In genomic region chr1:184409011-184409410, GRCh38 we compare ENCODE assay signal across 19 cellular contexts. TPM values are rescaled to one million over a fixed set of nuclear protein-coding genes. Genes with fewer than 3 reads are reported as not detected.
DNase-seq lines count a peak whose midpoint lies in the region; ATAC-seq and TF ChIP-seq lines count a peak whose summit lies in the region.
"Had no signal": no experiment of that assay in that cellular context is flagged by ENCODE, and none has a peak within 500 bp of the region (broad histone marks: within the 10 kb centered on the region; RNA-seq: fewer than 3 reads in every experiment).

No MANE protein-coding gene starts in this region.

- no peak overlapping the region for H3K23ac ChIP-seq in mesenchymal stem cell (ENCODE audit: low read length in 2 of 2)

- H3K4me1 ChIP-seq in mesenchymal stem cell (ENCODE audit: control insufficient read depth, insufficient read depth, low read depth, low read length) = no peaks in the 10 kb centered on the region
- H3K4me1 ChIP-seq in effector memory CD4-positive, alpha-beta T cell (ENCODE audit: control insufficient read depth, insufficient read depth, low read length, poor library complexity, severe bottlenecking) = no peaks in the 10 kb centered on the region

- H2BK12ac ChIP-seq in mesenchymal stem cell (ENCODE audit: low read length in 2 of 2) = no peak overlapping the region

- no peak overlapping the region for H2BK5ac ChIP-seq in mesenchymal stem cell (ENCODE audit: low read depth, low read length, poor library complexity, severe bottlenecking)

- no peak overlapping the region for H2AFZ ChIP-seq in mesenchymal stem cell (ENCODE audit: low read depth, low read length)

- H4K91ac ChIP-seq in mesenchymal stem cell (ENCODE audit: low read length) = no peak overlapping the region

- peak overlapping the region; percentile 84 for H3K27ac ChIP-seq in mesenchymal stem cell (ENCODE audit: low read length, poor library complexity, severe bottlenecking)
- no peak overlapping the region for H3K27ac ChIP-seq in effector memory CD4-positive, alpha-beta T cell (ENCODE audit: insufficient read depth, low read length, poor library complexity, severe bottlenecking)
- H3K27ac ChIP-seq: dorsolateral prefrontal cortex had no signal

- H3K18ac ChIP-seq in mesenchymal stem cell (ENCODE audit: low read depth in 1 of 2, low read length in 2 of 2) = no peak overlapping the region

- peak overlapping the region; percentile 71 for H3K27ac Mint-ChIP-seq in activated T-cell treated with anti-CD3 and anti-CD28 coated beads, Interleukin-2, amount 50 U/mL, for 72 hours
- peak overlapping the region; percentile 14 for H3K27ac Mint-ChIP-seq in chondrocyte (ENCODE audit: unreplicated experiment)

- H3K9me3 Mint-ChIP-seq in activated T-cell treated with anti-CD3 and anti-CD28 coated beads, Interleukin-2, amount 50 U/mL, for 72 hours = no peaks in the 10 kb centered on the region
- H3K9me3 Mint-ChIP-seq in chondrocyte (ENCODE audit: low read depth) = no peaks in the 10 kb centered on the region
- H3K9me3 Mint-ChIP-seq: mesothelial cell of epicardium had no signal

- 94% methylated on average over 1 of the region's 3 CpGs for WGBS in mesenchymal stem cell

- no peak overlapping the region for H3K4me3 ChIP-seq in mesenchymal stem cell (ENCODE audit: insufficient read depth in 1 of 2, low read depth in 1 of 2, low read length in 2 of 2)
- no peak overlapping the region for H3K4me3 ChIP-seq in effector memory CD4-positive, alpha-beta T cell (ENCODE audit: insufficient read depth, low read depth, low read length, poor library complexity, severe bottlenecking)
- H3K4me3 ChIP-seq: dorsolateral prefrontal cortex, pancreas, stomach had no signal

- no peaks in the 10 kb centered on the region for H3K27me3 Mint-ChIP-seq in activated T-cell treated with anti-CD3 and anti-CD28 coated beads, Interleukin-2, amount 50 U/mL, for 72 hours (ENCODE audit: low read depth)
- H3K27me3 Mint-ChIP-seq in chondrocyte (ENCODE audit: low read depth) = no peaks in the 10 kb centered on the region

- no peaks in the 10 kb centered on the region for H3K36me3 Mint-ChIP-seq in activated T-cell treated with anti-CD3 and anti-CD28 coated beads, Interleukin-2, amount 50 U/mL, for 72 hours (ENCODE audit: insufficient read depth in 2 of 2)
- no peaks in the 10 kb centered on the region for H3K36me3 Mint-ChIP-seq in chondrocyte (ENCODE audit: low read depth)

- TF ChIP-seq CTCF in chondrocyte (IDR thresholded peaks at IDR 0.05) = no peak

- no peak overlapping the region for H3K14ac ChIP-seq in mesenchymal stem cell (ENCODE audit: low read length in 2 of 2)

- H3K27me3 ChIP-seq in mesenchymal stem cell (ENCODE audit: control insufficient read depth in 1 of 2, insufficient read depth in 1 of 2, low read length in 2 of 2) = no peaks in the 10 kb centered on the region
- H3K27me3 ChIP-seq in effector memory CD4-positive, alpha-beta T cell (replicated peaks; ENCODE audit: control insufficient read depth, insufficient read depth, low read length, poor library complexity, severe bottlenecking) = no peaks in the 10 kb centered on the region
- H3K27me3 ChIP-seq: dorsolateral prefrontal cortex, pancreas, stomach had no signal

- H3K4me3 Mint-ChIP-seq in activated T-cell treated with anti-CD3 and anti-CD28 coated beads, Interleukin-2, amount 50 U/mL, for 72 hours = no peak overlapping the region
- H3K4me3 Mint-ChIP-seq in chondrocyte (ENCODE audit: unreplicated experiment) = no peak overlapping the region
- H3K4me3 Mint-ChIP-seq: CD14-positive monocyte, mesothelial cell of epicardium had no signal

- no peak overlapping the region for H4K8ac ChIP-seq in mesenchymal stem cell (ENCODE audit: low read length)

- H2BK120ac ChIP-seq in mesenchymal stem cell (ENCODE audit: low read depth, low read length) = no peak overlapping the region

- H3K9ac ChIP-seq in mesenchymal stem cell (ENCODE audit: low read length) = no peak overlapping the region

- H3K4me2 ChIP-seq in mesenchymal stem cell (ENCODE audit: low read length, poor library complexity, severe bottlenecking) = no peak overlapping the region

- H3K9me3 ChIP-seq in mesenchymal stem cell (ENCODE audit: control insufficient read depth, low read length) = no peaks in the 10 kb centered on the region
- no peaks in the 10 kb centered on the region for H3K9me3 ChIP-seq in effector memory CD4-positive, alpha-beta T cell (ENCODE audit: control insufficient read depth, low read length)
- H3K9me3 ChIP-seq: pancreas, stomach had no signal

- no peaks in the 10 kb centered on the region for H3K4me1 Mint-ChIP-seq in activated T-cell treated with anti-CD3 and anti-CD28 coated beads, Interleukin-2, amount 50 U/mL, for 72 hours (ENCODE audit: low read depth)
- peaks cover 25% of the 10 kb centered on the region for H3K4me1 Mint-ChIP-seq in chondrocyte (ENCODE audit: low read depth)

- peaks cover 0 to 5% of the 10 kb centered on the region in 2 experiments for H3K36me3 ChIP-seq in mesenchymal stem cell (ENCODE audit: control insufficient read depth in 1 of 2, insufficient read depth in 2 of 2, low read depth in 1 of 2, low read length in 2 of 2)
- H3K36me3 ChIP-seq in effector memory CD4-positive, alpha-beta T cell (ENCODE audit: control insufficient read depth, insufficient read depth, low read length) = no peaks in the 10 kb centered on the region
- H3K36me3 ChIP-seq: pancreas, stomach had no signal

- no peak for DNase-seq in activated T-cell treated with anti-CD3 and anti-CD28 coated beads, Interleukin-2, amount 50 U/mL, for 72 hours
- no peak for DNase-seq in activated T-cell treated with anti-CD3 and anti-CD28 coated beads, Interleukin-2, amount 50 U/mL, for 48 hours
- DNase-seq in chondrocyte (ENCODE audit: low spot score) = no peak
- DNase-seq in mesenchymal stem cell = peak; percentile 63
- DNase-seq in stromal cell of bone marrow (ENCODE audit: low read depth) = peak; percentile 29
- DNase-seq in effector memory CD4-positive, alpha-beta T cell = no peak
- DNase-seq: 8988T; activated effector memory CD4-positive, alpha-beta T cell treated with Interleukin-2 at 50 U/mL for 16 hours; aorta; DND-41; dorsolateral prefrontal cortex; Karpas-422; NCI-H1694 treated with DMSO at 0.1 percent for 48 hours; pancreas; stomach had no signal

- peak overlapping the region in 1 of 2 experiments; percentile 21 for H3K4ac ChIP-seq in mesenchymal stem cell (ENCODE audit: low read depth in 1 of 2, low read length in 2 of 2)

- no peak overlapping the region for H2BK15ac ChIP-seq in mesenchymal stem cell (ENCODE audit: low read depth, poor library complexity, severe bottlenecking)

- H2AK5ac ChIP-seq in mesenchymal stem cell (ENCODE audit: low read length, severe bottlenecking) = no peak overlapping the region

- H3K79me1 ChIP-seq in mesenchymal stem cell (replicated peaks; ENCODE audit: low read length, poor library complexity, severe bottlenecking) = peaks cover 24% of the 10 kb centered on the region

- ATAC-seq in activated T-cell treated with anti-CD3 and anti-CD28 coated beads, Interleukin-2, amount 50 U/mL, for 72 hours (replicated peaks in 1 of 2) = no peak
- ATAC-seq in GM19397 (IDR thresholded peaks at IDR 0.05; ENCODE audit: unreplicated experiment) (no peak), HG03469 (IDR thresholded peaks at IDR 0.05; ENCODE audit: unreplicated experiment) (no peak)

RNA-seq across cellular contexts. Expression of gene C1orf21, which starts 22.2 kb away (rescaled TPM):
- 1 to 10 TPM; 3.0 to 4.6 TPM for total RNA-seq in activated T-cell treated with anti-CD3 and anti-CD28 coated beads, Interleukin-2, amount 50 U/mL, for 72 hours
- total RNA-seq in chondrocyte = 5.7 to 15.6 TPM (median 15.5 TPM) in 3 replicates
- polyA plus RNA-seq in mesenchymal stem cell (2013, experiment 1 of 2) = 77.8 TPM
- polyA plus RNA-seq in mesenchymal stem cell (2013, experiment 2 of 2) = 73.4 TPM

Comparison
In these comparisons a context has a peak if more than half of its experiments do, and no peak if none do; other contexts are left out.
1. DNase-seq: peak in mesenchymal stem cell (single experiment) and stromal cell of bone marrow (single experiment); none in activated T-cell treated with anti-CD3 and anti-CD28 coated beads, Interleukin-2, amount 50 U/mL, for 72 hours (0 of 2), activated T-cell treated with anti-CD3 and anti-CD28 coated beads, Interleukin-2, amount 50 U/mL, for 48 hours (0 of 2), chondrocyte (single experiment) and effector memory CD4-positive, alpha-beta T cell (0 of 3).